Comparison of ENCODE assay signal across 1 cellular context in the genomic region with DNA sequence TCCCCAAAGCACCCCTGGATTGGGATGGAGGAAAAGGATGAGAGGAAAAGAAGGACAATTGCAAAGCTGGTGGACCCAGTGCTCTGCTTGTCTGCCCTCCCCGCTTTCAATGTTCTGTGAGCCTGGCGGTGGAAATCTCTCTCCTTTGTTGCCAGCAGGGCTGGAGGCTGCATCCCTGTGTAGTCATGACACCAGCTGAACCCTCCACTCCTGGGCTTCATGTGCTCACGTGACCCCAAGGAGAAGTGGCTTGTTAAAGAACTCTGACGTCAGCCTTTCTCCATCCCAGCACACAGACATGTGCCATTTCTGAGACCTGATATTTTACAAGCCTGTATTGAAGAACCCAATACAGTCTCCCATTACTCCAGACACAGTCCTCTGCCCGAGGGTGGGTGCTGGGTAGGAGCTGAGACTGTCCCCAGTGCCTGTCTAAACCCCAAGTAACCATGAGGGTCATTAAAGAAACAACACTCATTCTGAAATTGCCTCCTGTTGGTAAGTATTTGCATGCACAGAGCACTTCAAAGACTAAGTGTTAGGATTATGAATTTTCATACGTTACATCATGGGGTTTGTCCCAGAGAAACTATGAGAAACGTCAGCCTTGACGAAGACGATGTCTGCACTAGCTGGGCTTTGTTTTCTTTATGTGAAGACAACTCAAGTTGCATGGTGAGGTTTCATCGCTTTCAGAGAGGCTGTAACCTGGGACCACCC.
A peak's percentile ranks its signal among the peaks of the same experiment; 100 is the strongest.
TF ChIP-seq lines count a peak whose summit lies in the region.

No MANE protein-coding gene starts in this region.

TF ChIP-seq in HepG2, 621 proteins besides CTCF, POLR2A, EP300 and RAD21:
- TF ChIP-seq CREB1 (IDR thresholded peaks at IDR 0.05) (peak; percentile 71), CREB1 (CRISPR knock-in tag; IDR thresholded peaks at IDR 0.05) (no peak)
- TF ChIP-seq, protein P1, sequence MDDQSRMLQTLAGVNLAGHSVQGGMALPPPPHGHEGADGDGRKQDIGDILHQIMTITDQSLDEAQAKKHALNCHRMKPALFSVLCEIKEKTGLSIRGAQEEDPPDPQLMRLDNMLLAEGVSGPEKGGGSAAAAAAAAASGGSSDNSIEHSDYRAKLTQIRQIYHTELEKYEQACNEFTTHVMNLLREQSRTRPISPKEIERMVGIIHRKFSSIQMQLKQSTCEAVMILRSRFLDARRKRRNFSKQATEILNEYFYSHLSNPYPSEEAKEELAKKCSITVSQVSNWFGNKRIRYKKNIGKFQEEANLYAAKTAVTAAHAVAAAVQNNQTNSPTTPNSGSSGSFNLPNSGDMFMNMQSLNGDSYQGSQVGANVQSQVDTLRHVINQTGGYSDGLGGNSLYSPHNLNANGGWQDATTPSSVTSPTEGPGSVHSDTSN (CRISPR knock-in tag; IDR thresholded peaks at IDR 0.05; ENCODE audit: borderline replicate concordance): no peak
